ENCODE assay signal across 42 cellular contexts in genomic region chr17:39913989-39914388, GRCh38. TPM values are rescaled to one million over a fixed set of nuclear protein-coding genes. Genes with fewer than 3 reads are reported as not detected.
"Had no signal": no experiment of that assay in that cellular context is flagged by ENCODE, and none has a peak within 500 bp of the region (broad histone marks: within the 10 kb centered on the region; RNA-seq: fewer than 3 reads in every experiment).

No MANE protein-coding gene starts in this region.

- H3K4me3 ChIP-seq: adrenal gland, K562, PC-9 had no signal

- H3K27ac ChIP-seq: adrenal gland, PC-9, RWPE1, VCaP had no signal

- H3K27me3 ChIP-seq: adrenal gland had no signal

- H3K4me3 Mint-ChIP-seq: activated CD8-positive, alpha-beta memory T cell treated with anti-CD3 and anti-CD28 coated beads, Interleukin-2, amount 10 ng/mL, durations not matched to agents 7 days and 5 days; activated naive CD8-positive, alpha-beta T cell treated with anti-CD3 and anti-CD28 coated beads, Interleukin-2, amount 10 ng/mL, durations not matched to agents 7 days and 5 days; activated T-helper 17 cell treated with anti-CD3 and anti-CD28 coated beads, Interleukin-2, amount 50 U/mL, for 72 hours; brain had no signal

- H3K4me1 ChIP-seq: adrenal gland had no signal

- H3K27ac Mint-ChIP-seq: activated CD8-positive, alpha-beta memory T cell treated with anti-CD3 and anti-CD28 coated beads, Interleukin-2, amount 10 ng/mL, durations not matched to agents 7 days and 5 days; activated naive CD8-positive, alpha-beta T cell treated with anti-CD3 and anti-CD28 coated beads, Interleukin-2, amount 10 ng/mL, durations not matched to agents 7 days and 5 days; activated T-helper 17 cell treated with anti-CD3 and anti-CD28 coated beads, Interleukin-2, amount 50 U/mL, for 72 hours; brain had no signal

- H3K36me3 ChIP-seq: adrenal gland had no signal

- H3K4me1 Mint-ChIP-seq: brain had no signal

- DNase-seq: activated CD4-positive, alpha-beta T cell treated with anti-CD3 and anti-CD28 coated beads for 1 hour; activated CD4-positive, alpha-beta T cell treated with anti-CD3 and anti-CD28 coated beads for 48 hours; activated CD4-positive, alpha-beta T cell treated with anti-CD3 and anti-CD28 coated beads, Interleukin-2, amount 50 U/mL, for 48 hours; activated CD4-positive, CD25-positive, alpha-beta regulatory T cell; activated CD8-positive, alpha-beta memory T cell treated with anti-CD3 and anti-CD28 coated beads for 24 hours; activated CD8-positive, alpha-beta memory T cell treated with anti-CD3 and anti-CD28 coated beads, Interleukin-2, amount 10 ng/mL, durations not matched to agents 7 days and 5 days; activated CD8-positive, alpha-beta memory T cell treated with anti-CD3 and anti-CD28 coated beads, Interleukin-2, amount 50 U/mL, for 48 hours; activated effector memory CD4-positive, alpha-beta T cell treated with anti-CD3 and anti-CD28 coated beads, Interleukin-2, amount 50 U/mL, for 16 hours; activated naive CD4-positive, alpha-beta T cell; activated naive CD4-positive, alpha-beta T cell treated with anti-CD3 and anti-CD28 coated beads, Interleukin-2, amount 50 U/mL, for 16 hours; activated naive CD8-positive, alpha-beta T cell treated with anti-CD3 and anti-CD28 coated beads, Interleukin-2, amount 10 ng/mL, durations not matched to agents 7 days and 5 days; activated T-cell treated with anti-CD3 and anti-CD28 coated beads, Interleukin-2, amount 50 U/mL, for 48 hours; adrenal gland; caudate nucleus; cerebellar nuclear complex; IMR-90; NCI-H1092 treated with DMSO at 0.1 percent for 48 hours; NCI-H1417; NCI-H146; NCI-H187; NCI-H2029 treated with DMSO at 0.1 percent for 48 hours; NCI-H2107; NCI-H2171; NCI-H510A; NCI-H526; NCI-H748 treated with DMSO at 0.1 percent for 48 hours; NK-92 treated with Interleukin-12 subunit alpha and Interleukin-12 subunit beta, amount 100 ng/mL, for 24 hours; PC-9; SIG-M5; T-helper 9 cell had no signal

- H2AFZ ChIP-seq: PC-9 had no signal

- ATAC-seq: activated CD8-positive, alpha-beta memory T cell treated with anti-CD3 and anti-CD28 coated beads, Interleukin-2, amount 10 ng/mL, durations not matched to agents 7 days and 5 days; activated T-helper 17 cell treated with anti-CD3 and anti-CD28 coated beads, Interleukin-2, amount 50 U/mL, for 72 hours; K562; Right ventricle myocardium inferior had no signal

- H3K9me3 Mint-ChIP-seq: activated naive CD8-positive, alpha-beta T cell treated with anti-CD3 and anti-CD28 coated beads, Interleukin-2, amount 10 ng/mL, durations not matched to agents 7 days and 5 days; activated T-helper 17 cell treated with anti-CD3 and anti-CD28 coated beads, Interleukin-2, amount 50 U/mL, for 72 hours; brain had no signal

- H3K9me3 ChIP-seq: adrenal gland had no signal

- H3K27me3 Mint-ChIP-seq: activated CD8-positive, alpha-beta memory T cell treated with anti-CD3 and anti-CD28 coated beads, Interleukin-2, amount 10 ng/mL, durations not matched to agents 7 days and 5 days; activated naive CD8-positive, alpha-beta T cell treated with anti-CD3 and anti-CD28 coated beads, Interleukin-2, amount 10 ng/mL, durations not matched to agents 7 days and 5 days; activated T-helper 17 cell treated with anti-CD3 and anti-CD28 coated beads, Interleukin-2, amount 50 U/mL, for 72 hours; brain had no signal

- H3K4me2 ChIP-seq: PC-9 had no signal

RNA-seq across cellular contexts. Expression of gene LRRC3C, which starts 13.5 kb away (rescaled TPM):
- total RNA-seq: activated CD8-positive, alpha-beta memory T cell treated with anti-CD3 and anti-CD28 coated beads, Interleukin-2, amount 10 ng/mL, durations not matched to agents 7 days and 5 days; activated naive CD8-positive, alpha-beta T cell treated with anti-CD3 and anti-CD28 coated beads, Interleukin-2, amount 10 ng/mL, durations not matched to agents 7 days and 5 days; activated T-helper 17 cell treated with anti-CD3 and anti-CD28 coated beads, Interleukin-2, amount 50 U/mL, for 72 hours; adrenal gland; astrocyte; bronchial epithelial cell; IMR-90; K562; M059J; OCI-LY7; PC-9; Right ventricle myocardium inferior; SK-MEL-5; T-helper 1 cell treated with Interleukin-12 subunit alpha and Interleukin-12 subunit beta and Interleukin-4 antibody, amounts not matched to agents 30 ng/mL and 1 ng/mL, for 36 hours had no signal
- polyA plus RNA-seq: adrenal gland, IMR-90, K562 had no signal

RNA-seq across cellular contexts. Expression of gene ZPBP2, which starts 46.0 kb away (rescaled TPM):
- total RNA-seq: adrenal gland; astrocyte; bronchial epithelial cell; IMR-90; K562; M059J; OCI-LY7; PC-9; Right ventricle myocardium inferior; SK-MEL-5; T-helper 1 cell treated with Interleukin-12 subunit alpha and Interleukin-12 subunit beta and Interleukin-4 antibody, amounts not matched to agents 30 ng/mL and 1 ng/mL, for 36 hours had no signal
- polyA plus RNA-seq: adrenal gland, IMR-90, K562 had no signal

RNA-seq across cellular contexts. Expression of gene GSDMA, which starts 48.8 kb away (rescaled TPM):
- total RNA-seq: activated CD8-positive, alpha-beta memory T cell treated with anti-CD3 and anti-CD28 coated beads, Interleukin-2, amount 10 ng/mL, durations not matched to agents 7 days and 5 days; astrocyte; IMR-90; M059J; SK-MEL-5 had no signal
- polyA plus RNA-seq: IMR-90 had no signal
